9 cellular contexts compared by ENCODE assay signal in genomic region chr11:131186629-131187075, GRCh38.
DNase-seq lines count a peak whose midpoint lies in the region; ATAC-seq, FAIRE-seq and TF ChIP-seq lines count a peak whose summit lies in the region.
"Had no signal": no experiment of that assay in that cellular context is flagged by ENCODE, and none has a peak within 500 bp of the region (broad histone marks: within the 10 kb centered on the region; RNA-seq: fewer than 3 reads in every experiment).

No MANE protein-coding gene starts in this region.

- peak overlapping the region; percentile 3 for H3K4me3 ChIP-seq in GM12865 (ENCODE audit: low read depth, low read length)
- H3K4me3 ChIP-seq in WERI-Rb-1 (ENCODE audit: low read depth, low read length), result no peak overlapping the region
- H3K4me3 ChIP-seq: SJSA1 had no signal

- no peak for TF ChIP-seq POLR2A in H54 (IDR thresholded peaks at IDR 0.05; ENCODE audit: low read depth, low read length)

- no peaks in the 10 kb centered on the region for H3K27me3 ChIP-seq in WERI-Rb-1 (ENCODE audit: insufficient read depth, low read depth, severe bottlenecking)
- H3K27me3 ChIP-seq: SJSA1 had no signal

- no peak for TF ChIP-seq CTCF in GM12865 (IDR thresholded peaks at IDR 0.05; ENCODE audit: insufficient read depth, low read depth, low read length, missing control alignments)
- 0 out of 2 replicates have a peak, but pooled peaks have one; percentile 5 for TF ChIP-seq CTCF in WERI-Rb-1 (IDR thresholded peaks at IDR 0.05; ENCODE audit: low read depth, low read length)

- no peak for FAIRE-seq in H54 (lab: Jason Lieb, UNC)

- DNase-seq in GM12865 (ENCODE audit: low read depth) (peak; percentile 84), WERI-Rb-1 (peak; percentile 70), H54 (ENCODE audit: insufficient read length, low spot score) (no peak), SKM-1 treated with dmso at 0.1 percent for 144 hours (lab: John Stamatoyannopoulos, UW; ENCODE audit: unreplicated experiment) (no peak)
- DNase-seq in stimulated activated naive CD4-positive, alpha-beta T cell (lab: John Stamatoyannopoulos, UW), result no peak
- no peak for DNase-seq in NK-92 treated with Interleukin-12 subunit alpha and Interleukin-12 subunit beta, amount 100 ng/mL, for 24 hours (lab: John Stamatoyannopoulos, UW)

- ATAC-seq in GM19324 (IDR thresholded peaks at IDR 0.05; ENCODE audit: low FRiP score, unreplicated experiment) (peak; percentile 78), HG03039 (IDR thresholded peaks at IDR 0.05; ENCODE audit: unreplicated experiment) (peak; percentile 92)

- no peak overlapping the region for H3K27ac ChIP-seq in WERI-Rb-1
- H3K27ac ChIP-seq: SJSA1 had no signal

- no peaks in the 10 kb centered on the region for H3K36me3 ChIP-seq in WERI-Rb-1
- H3K36me3 ChIP-seq: SJSA1 had no signal

- no peaks in the 10 kb centered on the region for H3K9me3 ChIP-seq in WERI-Rb-1 (ENCODE audit: severe bottlenecking)
- H3K9me3 ChIP-seq: SJSA1 had no signal

Comparison
In these comparisons a context has a peak if more than half of its experiments do, and no peak if none do; other contexts are left out.
1. DNase-seq: peak in GM12865 (single experiment) and WERI-Rb-1 (single experiment); none in H54 (single experiment), SKM-1 treated with dmso at 0.1 percent for 144 hours (single experiment), stimulated activated naive CD4-positive, alpha-beta T cell (0 of 6) and NK-92 treated with Interleukin-12 subunit alpha and Interleukin-12 subunit beta, amount 100 ng/mL, for 24 hours (single experiment).